10 cellular contexts compared by ENCODE assay signal in genomic region chr2:128313076-128313836, GRCh38. TPM values are rescaled to one million over a fixed set of nuclear protein-coding genes. Genes with fewer than 3 reads are reported as not detected.
DNase-seq lines count a peak whose midpoint lies in the region; ATAC-seq and TF ChIP-seq lines count a peak whose summit lies in the region.
"Had no signal": no experiment of that assay in that cellular context is flagged by ENCODE, and none has a peak within 500 bp of the region (broad histone marks: within the 10 kb centered on the region; RNA-seq: fewer than 3 reads in every experiment).

No MANE protein-coding gene starts in this region.

- intact Hi-C loops in ovary (cut with DNase I), result loop anchor here in 1 of 4 donors (10.0 kb wide), 2 partner anchors 138 to 418 kb away; no protein-coding TSS in a partner anchor

- H3K4me3 ChIP-seq in ovary, result no peak overlapping the region
- H3K4me3 ChIP-seq: lung had no signal

- TF ChIP-seq POLR2A in ovary (IDR thresholded peaks at IDR 0.05), result no peak

- H3K9me3 ChIP-seq in ovary, result no peaks in the 10 kb centered on the region

- TF ChIP-seq CTCF in ovary (IDR thresholded peaks at IDR 0.05), result peak in 2 of 3 donors; percentile 19 to 20

- 35 to 53% (median 40%) methylated on average over 8 of the region's 8 CpGs for WGBS in ovary, 3 donors

- CTCF ChIA-PET in HEK293T (lab: Yijun Ruan, JAX), result no interaction called here

- H3K36me3 ChIP-seq in ovary, result no peaks in the 10 kb centered on the region

- TF ChIP-seq EP300 in ovary (IDR thresholded peaks at IDR 0.05), result no peak

- H3K4me1 ChIP-seq in ovary (ENCODE audit: insufficient read depth), result peaks cover 50% of the 10 kb centered on the region

- no peaks in the 10 kb centered on the region for H3K27me3 ChIP-seq in ovary

- H3K27ac ChIP-seq in ovary, result no peak overlapping the region

- ATAC-seq in GM21381 (IDR thresholded peaks at IDR 0.05; ENCODE audit: unreplicated experiment) (no peak), GM19324 (IDR thresholded peaks at IDR 0.05; ENCODE audit: low FRiP score, unreplicated experiment) (no peak)
- ATAC-seq: stimulated activated naive CD8-positive, alpha-beta T cell treated with anti-CD3 and anti-CD28 coated beads, Interleukin-15, amount 100 ng/mL, for 72 hours had no signal

- DNase-seq in DMS79 treated with DMSO at 0.1 percent for 48 hours (lab: John Stamatoyannopoulos, UW) (peak; percentile 17), DMS79 (lab: John Stamatoyannopoulos, UW) (no peak), NCI-H226 (peak; percentile 11), ecto neural progenitor cell (ENCODE audit: low spot score) (peak; percentile 44), ovary (peak in 2 of 5 donors; percentile 38 to 48), HEK293T (ENCODE audit: extremely low spot score) (no peak)

- POLR2A ChIA-PET in HEK293T (lab: Yijun Ruan, JAX), result no interaction called here

TF ChIP-seq in HEK293T, 16 proteins besides CTCF, POLR2A, EP300 and RAD21:
- TF ChIP-seq ARNT (IDR thresholded peaks at IDR 0.05), result no peak
- TF ChIP-seq ELF4 (IDR thresholded peaks at IDR 0.05), result no peak
- TF ChIP-seq HDGF (IDR thresholded peaks at IDR 0.05; ENCODE audit: borderline replicate concordance), result no peak
- no peak for TF ChIP-seq TARDBP (IDR thresholded peaks at IDR 0.05)
- no peak for TF ChIP-seq CTBP1 (IDR thresholded peaks at IDR 0.05; ENCODE audit: borderline replicate concordance)
- no peak for TF ChIP-seq NFRKB (IDR thresholded peaks at IDR 0.05)
- TF ChIP-seq PKNOX1 (IDR thresholded peaks at IDR 0.05), result no peak
- no peak for TF ChIP-seq SUZ12 (IDR thresholded peaks at IDR 0.05)
- no peak for TF ChIP-seq SP1 (IDR thresholded peaks at IDR 0.05)
- no peak for TF ChIP-seq L3MBTL2 (conservative IDR thresholded peaks at IDR 0.05)

RNA-seq across cellular contexts. Expression of gene HS6ST1, which starts 5.4 kb away (rescaled TPM):
- 10 to 100 TPM; 23.7 to 62.5 (median 48.0) TPM for total RNA-seq in ovary
- polyA plus RNA-seq in ovary, result 10 to 100 TPM; 12.9 to 45.3 TPM

Comparison
In these comparisons a context has a peak if more than half of its experiments do, and no peak if none do; other contexts are left out.
1. DNase-seq: peak in DMS79 treated with DMSO at 0.1 percent for 48 hours (single experiment), NCI-H226 (single experiment) and ecto neural progenitor cell (single experiment); none in DMS79 (single experiment) and HEK293T (single experiment).